ENCODE assay signal across 22 cellular contexts in genomic region chr5:5781335-5781734, GRCh38.
"Had no signal": no experiment of that assay in that cellular context is flagged by ENCODE, and none has a peak within 500 bp of the region (broad histone marks: within the 10 kb centered on the region; RNA-seq: fewer than 3 reads in every experiment).

No MANE protein-coding gene starts in this region.

- FAIRE-seq: endometrium had no signal

- H3K4me1 ChIP-seq: esophagus squamous epithelium, right lobe of liver had no signal

- H3K27me3 ChIP-seq: esophagus squamous epithelium, neutrophil, right lobe of liver, tibial nerve had no signal

- H3K9me3 ChIP-seq: esophagus squamous epithelium, neutrophil, right lobe of liver, tibial nerve had no signal

- H3K4me3 ChIP-seq: esophagus squamous epithelium, right lobe of liver, tibial nerve had no signal

- ATAC-seq: activated naive CD8-positive, alpha-beta T cell treated with anti-CD3 and anti-CD28 coated beads, Interleukin-2, amount 50 U/mL, for 24 hours; activated T-cell treated with anti-CD3 and anti-CD28 coated beads, Interleukin-2, amount 50 U/mL, for 4 hours; activated T-helper 17 cell treated with anti-CD3 and anti-CD28 coated beads, Interleukin-2, amount 50 U/mL, for 72 hours; left ventricle myocardium superior; right lobe of liver; WTC11 had no signal

- DNase-seq: activated CD4-positive, alpha-beta memory T cell treated with anti-CD3 and anti-CD28 coated beads, Interleukin-2, amount 10 ng/mL, durations not matched to agents 7 days and 5 days; activated CD4-positive, alpha-beta T cell treated with anti-CD3 and anti-CD28 coated beads for 1 hour; activated CD4-positive, alpha-beta T cell treated with anti-CD3 and anti-CD28 coated beads, Interleukin-2, amount 10 ng/mL, durations not matched to agents 7 days and 5 days; activated CD8-positive, alpha-beta memory T cell treated with anti-CD3 and anti-CD28 coated beads, Interleukin-2, amount 50 U/mL, for 48 hours; activated gamma-delta T cell treated with Interleukin-2 at 50 U/mL for 16 hours; activated naive CD8-positive, alpha-beta T cell treated with anti-CD3 and anti-CD28 coated beads, Interleukin-2, amount 50 U/mL, for 24 hours; activated T-cell treated with anti-CD3 and anti-CD28 coated beads, Interleukin-2, amount 50 U/mL, for 4 hours; amygdala; effector CD4-positive, alpha-beta T cell; esophagus squamous epithelium; foreskin melanocyte; left ventricle myocardium superior; right lobe of liver; stimulated activated CD4-positive, alpha-beta T cell treated with anti-CD3 and anti-CD28 coated beads, Interleukin-2, amount 100 ng/mL, for 48 hours; stimulated activated naive CD4-positive, alpha-beta T cell treated with Interleukin-2 at 50 U/mL for 16 hours; T1000 had no signal

- H3K36me3 ChIP-seq: esophagus squamous epithelium, neutrophil, right lobe of liver, tibial nerve had no signal

- H3K27ac ChIP-seq: epithelial cell of prostate, esophagus squamous epithelium, neutrophil, right lobe of liver, tibial nerve had no signal
